In genomic region chr9:647522-647921, GRCh38 we compare ENCODE assay signal across 18 cellular contexts.
DNase-seq lines count a peak whose midpoint lies in the region; ATAC-seq and TF ChIP-seq lines count a peak whose summit lies in the region.
"Had no signal": no experiment of that assay in that cellular context is flagged by ENCODE, and none has a peak within 500 bp of the region (broad histone marks: within the 10 kb centered on the region; RNA-seq: fewer than 3 reads in every experiment).

No MANE protein-coding gene starts in this region.

- intact Hi-C loops in OCI-LY7 (cut with micrococcal nuclease; ENCODE audit: unreplicated experiment) (no loop called here), heart left ventricle (cut with DNase I) (loop anchor here in 1 of 10 donors (10.0 kb wide), 1 partner anchor 47 kb away; no protein-coding TSS in a partner anchor), right cardiac atrium (cut with DNase I) (no loop called here), testis (cut with DNase I; ENCODE audit: low total_unique reads) (no loop called here), body of pancreas (cut with DNase I) (no loop called here)

- H3K4me1 ChIP-seq in OCI-LY7 (ENCODE audit: insufficient read depth, low read length, poor library complexity, severe bottlenecking) (peaks cover 79% of the 10 kb centered on the region), heart left ventricle (peaks cover 8 to 58% (median 27%) of the 10 kb centered on the region in 12 donors), right cardiac atrium (ENCODE audit: control insufficient read depth, insufficient read depth, low read length) (peaks cover 9% of the 10 kb centered on the region), testis (peaks cover 18% of the 10 kb centered on the region), neural progenitor cell (peaks cover 21% of the 10 kb centered on the region), body of pancreas (no peaks in the 10 kb centered on the region)
- H3K4me1 ChIP-seq: A549, BE2C had no signal

- DNase-seq in OCI-LY7 (ENCODE audit: low spot score) (no peak), heart left ventricle (no peak), right cardiac atrium (no peak), testis (no peak), neural progenitor cell (ENCODE audit: low spot score) (no peak), NCI-H774 (lab: John Stamatoyannopoulos, UW) (no peak), NCI-H2227 treated with DMSO at 0.1 percent for 48 hours (lab: John Stamatoyannopoulos, UW) (no peak), body of pancreas (no peak)
- DNase-seq: BE2C; CD4-positive, alpha-beta memory T cell; DMS153; DMS79 treated with DMSO at 0.1 percent for 48 hours; EL; HCEC 1CT; HFFc6 had no signal

- no TSS peak for BruUV-seq in OCI-LY7 (replicated peaks; lab: Mats Ljungman, UMichigan)

- H3K9ac ChIP-seq in neural progenitor cell: no peak overlapping the region

- H3K27me3 Mint-ChIP-seq in neural progenitor cell (ENCODE audit: insufficient read depth, low read depth): peaks cover 2% of the 10 kb centered on the region
- H3K27me3 Mint-ChIP-seq: CD4-positive, alpha-beta memory T cell had no signal

- CTCF ChIA-PET in OCI-LY7 (lab: Charles Lee; ENCODE audit: unreplicated experiment): no interaction called here

- H3K9me3 Mint-ChIP-seq in neural progenitor cell: no peaks in the 10 kb centered on the region
- H3K9me3 Mint-ChIP-seq: CD4-positive, alpha-beta memory T cell; HFFc6 had no signal

- H3K4me2 ChIP-seq in OCI-LY7 (ENCODE audit: low read length) (no peak overlapping the region), neural progenitor cell (no peak overlapping the region)
- H3K4me2 ChIP-seq: A549 had no signal

- H3K27ac ChIP-seq in OCI-LY7 (ENCODE audit: low read depth, low read length, poor library complexity, severe bottlenecking): peak overlapping the region; percentile 60
- H3K27ac ChIP-seq in heart left ventricle: peak overlapping the region in 10 of 12 donors; percentile 25 to 75 (median 52)
- peak overlapping the region; percentile 77 for H3K27ac ChIP-seq in right cardiac atrium (ENCODE audit: low read length)
- H3K27ac ChIP-seq in testis: peak overlapping the region; percentile 1 to 39
- no peak overlapping the region for H3K27ac ChIP-seq in neural progenitor cell
- H3K27ac ChIP-seq in body of pancreas: no peak overlapping the region
- H3K27ac ChIP-seq: A549, C4-2B, HL-60 had no signal

- POLR2A ChIA-PET in OCI-LY7 (lab: Charles Lee): interaction anchor here (1.5 to 1.6 kb wide), 2 partner anchors 9 to 21 kb away, joined by 6 read pairs; no protein-coding TSS in a partner anchor

- H3K9me3 ChIP-seq in OCI-LY7 (ENCODE audit: low read length) (no peaks in the 10 kb centered on the region), heart left ventricle (no peaks in the 10 kb centered on the region), right cardiac atrium (ENCODE audit: control insufficient read depth, low read length) (no peaks in the 10 kb centered on the region), testis (no peaks in the 10 kb centered on the region), neural progenitor cell (ENCODE audit: low read depth) (no peaks in the 10 kb centered on the region), body of pancreas (no peaks in the 10 kb centered on the region)
- H3K9me3 ChIP-seq: A549, BE2C had no signal

- no peak for TF ChIP-seq POLR2A in heart left ventricle (IDR thresholded peaks at IDR 0.05)
- no peak for TF ChIP-seq POLR2A in testis (IDR thresholded peaks at IDR 0.05)
- no peak for TF ChIP-seq POLR2A in body of pancreas (IDR thresholded peaks at IDR 0.05)

- H3K36me3 Mint-ChIP-seq in neural progenitor cell: no peaks in the 10 kb centered on the region
- H3K36me3 Mint-ChIP-seq: CD4-positive, alpha-beta memory T cell had no signal

- H3K4me3 ChIP-seq in OCI-LY7 (ENCODE audit: low read depth, low read length, poor library complexity, severe bottlenecking) (no peak overlapping the region), heart left ventricle (no peak overlapping the region), right cardiac atrium (ENCODE audit: low read length) (no peak overlapping the region), testis (no peak overlapping the region), neural progenitor cell (no peak overlapping the region), body of pancreas (no peak overlapping the region)
- H3K4me3 ChIP-seq: A549 had no signal

- H2AFZ ChIP-seq in OCI-LY7 (ENCODE audit: low read length): no peak overlapping the region
- H2AFZ ChIP-seq in neural progenitor cell (replicated peaks): no peak overlapping the region

- ATAC-seq in heart left ventricle (peak in 3 of 4 donors; percentile 28 to 47 (median 34)), right cardiac atrium (peak; percentile 18 to 44), body of pancreas (no peak)
- ATAC-seq: A549 had no signal

- 60 to 70% (median 68%) methylated on average over 4 of the region's 4 CpGs for WGBS in heart left ventricle, 4 donors
- 54% methylated on average over 4 of the region's 4 CpGs for WGBS in right cardiac atrium
- 70 to 80% methylated on average over 4 of the region's 4 CpGs for WGBS in testis, 2 donors
- WGBS in body of pancreas, 2 donors: 89 to 92% methylated on average over 4 of the region's 4 CpGs

- H3K27ac Mint-ChIP-seq in neural progenitor cell: no peak overlapping the region
- H3K27ac Mint-ChIP-seq: CD4-positive, alpha-beta memory T cell; HFFc6 had no signal

- no peaks in the 10 kb centered on the region for H3K9me2 ChIP-seq in OCI-LY7 (ENCODE audit: insufficient read depth, low read length)

- no peaks in the 10 kb centered on the region for H3K36me3 ChIP-seq in OCI-LY7 (ENCODE audit: insufficient read depth, low read length)
- H3K36me3 ChIP-seq in heart left ventricle: no peaks in the 10 kb centered on the region
- no peaks in the 10 kb centered on the region for H3K36me3 ChIP-seq in testis (ENCODE audit: low read depth, missing control alignments)
- H3K36me3 ChIP-seq in neural progenitor cell: no peaks in the 10 kb centered on the region
- no peaks in the 10 kb centered on the region for H3K36me3 ChIP-seq in body of pancreas (replicated peaks in 1 of 2; ENCODE audit: insufficient read depth in 1 of 2, low read depth in 2 of 2)
- H3K36me3 ChIP-seq: BE2C had no signal

- H3K4me1 Mint-ChIP-seq in neural progenitor cell: peaks cover 20% of the 10 kb centered on the region

- H4K20me1 ChIP-seq in OCI-LY7 (ENCODE audit: insufficient read depth, low read length): no peaks in the 10 kb centered on the region
- H4K20me1 ChIP-seq in neural progenitor cell (ENCODE audit: low read depth): peaks cover 4% of the 10 kb centered on the region

- H3K4me3 Mint-ChIP-seq in neural progenitor cell: no peak overlapping the region
- H3K4me3 Mint-ChIP-seq: CD4-positive, alpha-beta memory T cell; HFFc6 had no signal

- H3K79me2 ChIP-seq in OCI-LY7 (ENCODE audit: insufficient read depth, low read depth, low read length) (peaks cover 35% of the 10 kb centered on the region; the same call in 1 of the 2 replicates), neural progenitor cell (ENCODE audit: low read depth) (no peaks in the 10 kb centered on the region)

- H3F3A ChIP-seq in neural progenitor cell (ENCODE audit: low read depth): no peaks in the 10 kb centered on the region

- H3K27me3 ChIP-seq in heart left ventricle (no peaks in the 10 kb centered on the region), right cardiac atrium (ENCODE audit: control insufficient read depth, insufficient read depth) (no peaks in the 10 kb centered on the region), testis (no peaks in the 10 kb centered on the region), neural progenitor cell (no peaks in the 10 kb centered on the region), body of pancreas (no peaks in the 10 kb centered on the region)
- H3K27me3 ChIP-seq: BE2C had no signal

- TF ChIP-seq CTCF in OCI-LY7 (conservative IDR thresholded peaks at IDR 0.05; ENCODE audit: low read length) (no peak), heart left ventricle (IDR thresholded peaks at IDR 0.05) (no peak), testis (IDR thresholded peaks at IDR 0.05) (no peak), neural progenitor cell (IDR thresholded peaks at IDR 0.05) (no peak), body of pancreas (IDR thresholded peaks at IDR 0.05) (no peak)

Comparison
In these comparisons a context has a peak if more than half of its experiments do, and no peak if none do; other contexts are left out.
1. H3K27ac ChIP-seq: peak in OCI-LY7 (single experiment), heart left ventricle (10 of 12), right cardiac atrium (single experiment) and testis (2 of 2); none in neural progenitor cell (single experiment) and body of pancreas (0 of 4).